Comparison of ENCODE assay signal across 24 cellular contexts in genomic region chr6:10995114-10995707, GRCh38. TPM values are rescaled to one million over a fixed set of nuclear protein-coding genes. Genes with fewer than 3 reads are reported as not detected.
A peak's percentile ranks its signal among the peaks of the same experiment; 100 is the strongest.
DNase-seq lines count a peak whose midpoint lies in the region; ATAC-seq and TF ChIP-seq lines count a peak whose summit lies in the region.
"Had no signal": no experiment of that assay in that cellular context is flagged by ENCODE, and none has a peak within 500 bp of the region (broad histone marks: within the 10 kb centered on the region; RNA-seq: fewer than 3 reads in every experiment).

No MANE protein-coding gene starts in this region.

- CTCF ChIA-PET in mammary epithelial cell (lab: Charles Lee; ENCODE audit: low non-redundant PET) (interaction anchor here (0.7 kb wide), 1 partner anchor 40 kb away, joined by 3 read pairs; no protein-coding TSS in a partner anchor), MCF 10A (lab: Yijun Ruan, JAX) (no interaction called here), WTC11 (lab: Charles Lee) (interaction anchor here (1.0 to 2.7 kb wide), 2 partner anchors 41 to 74 kb away, joined by 3 to 17 read pairs; no protein-coding TSS in a partner anchor)

- H3K36me3 Mint-ChIP-seq in MCF 10A (ENCODE audit: insufficient read depth, unreplicated experiment) (no peaks in the 10 kb centered on the region), WTC11 (no peaks in the 10 kb centered on the region), osteocyte (ENCODE audit: unreplicated experiment) (peaks cover 46% of the 10 kb centered on the region)

- H3K27ac ChIP-seq in mammary epithelial cell (ENCODE audit: insufficient read depth, low read depth, low read length) = no peak overlapping the region
- no peak overlapping the region for H3K27ac ChIP-seq in neuronal stem cell (replicated peaks; ENCODE audit: low read length)
- H3K27ac ChIP-seq: KMS-11, SJSA1 had no signal

- H3K4me2 ChIP-seq in mammary epithelial cell (ENCODE audit: insufficient read depth, low read depth, low read length) (no peak overlapping the region), neuronal stem cell (ENCODE audit: insufficient read depth, low read length, poor library complexity, severe bottlenecking) (no peak overlapping the region)
- H3K4me2 ChIP-seq: KMS-11 had no signal

- ATAC-seq in WTC11 (peak; percentile 61), HG03442 (IDR thresholded peaks at IDR 0.05; ENCODE audit: unreplicated experiment) (no peak)
- ATAC-seq: PC-3 had no signal

- H2AK5ac ChIP-seq in neuronal stem cell (ENCODE audit: low read depth, low read length) = no peak overlapping the region

- TF ChIP-seq CTCF in mammary epithelial cell (conservative IDR thresholded peaks at IDR 0.05 in 1 of 2, IDR thresholded peaks at IDR 0.05 in 1 of 2; ENCODE audit: extremely low read depth in 1 of 2, insufficient read depth in 1 of 2, low read depth in 1 of 2, low read length in 2 of 2) (no peak), MCF 10A (IDR thresholded peaks at IDR 0.05; ENCODE audit: unreplicated experiment) (no peak), WTC11 (IDR thresholded peaks at IDR 0.05) (no peak), osteocyte (IDR thresholded peaks at IDR 0.05) (no peak)

- no peak overlapping the region for H3K23ac ChIP-seq in neuronal stem cell (ENCODE audit: low read depth, low read length, poor library complexity)

- no peak overlapping the region for H4K8ac ChIP-seq in neuronal stem cell (ENCODE audit: low read depth, low read length)

- H3K27me3 Mint-ChIP-seq in MCF 10A (ENCODE audit: insufficient read depth, unreplicated experiment) = no peaks in the 10 kb centered on the region
- H3K27me3 Mint-ChIP-seq in WTC11 (ENCODE audit: low read depth) = no peaks in the 10 kb centered on the region
- no peaks in the 10 kb centered on the region for H3K27me3 Mint-ChIP-seq in osteocyte (ENCODE audit: unreplicated experiment)

- intact Hi-C loops in mammary epithelial cell (cut with micrococcal nuclease) (no loop called here), MCF 10A (cut with micrococcal nuclease) (no loop called here)

- in situ Hi-C loops in mammary epithelial cell (cut with MboI; ENCODE audit: low sequenced_read_pairs in 2 of 2) = no loop called here

- dilution Hi-C loops in mammary epithelial cell (cut with HindIII; ENCODE audit: low sequenced_read_pairs) = no loop called here

- H3K4me3 Mint-ChIP-seq in MCF 10A (ENCODE audit: unreplicated experiment) (no peak overlapping the region), WTC11 (no peak overlapping the region), osteocyte (ENCODE audit: unreplicated experiment) (no peak overlapping the region)

- H3K9me3 Mint-ChIP-seq in MCF 10A (ENCODE audit: unreplicated experiment) (no peaks in the 10 kb centered on the region), WTC11 (no peaks in the 10 kb centered on the region), osteocyte (ENCODE audit: unreplicated experiment) (no peaks in the 10 kb centered on the region)

- no peak overlapping the region for H2BK120ac ChIP-seq in neuronal stem cell (ENCODE audit: low read depth, low read length)

- peaks cover 6% of the 10 kb centered on the region for H3K4me1 Mint-ChIP-seq in MCF 10A (ENCODE audit: insufficient read depth, unreplicated experiment)
- peaks cover 30% of the 10 kb centered on the region for H3K4me1 Mint-ChIP-seq in WTC11
- H3K4me1 Mint-ChIP-seq in osteocyte (ENCODE audit: unreplicated experiment) = peaks cover 20% of the 10 kb centered on the region

- no peaks in the 10 kb centered on the region for H4K20me1 ChIP-seq in mammary epithelial cell (ENCODE audit: insufficient read depth, low read length)

- peak overlapping the region; percentile 2 for H2AFZ ChIP-seq in mammary epithelial cell (ENCODE audit: low read depth, low read length)
- no peak overlapping the region for H2AFZ ChIP-seq in neuronal stem cell (ENCODE audit: low read length)

- H3K27me3 ChIP-seq in mammary epithelial cell (ENCODE audit: insufficient read depth, low read length) (peaks cover 3% of the 10 kb centered on the region), H7 (ENCODE audit: control insufficient read depth, insufficient read depth, low read length) (no peaks in the 10 kb centered on the region), neuronal stem cell (ENCODE audit: control insufficient read depth in 3 of 3, insufficient read depth in 3 of 3, low read depth in 1 of 3, low read length in 3 of 3) (no peaks in the 10 kb centered on the region)
- H3K27me3 ChIP-seq: SJSA1 had no signal

- no peak overlapping the region for H2BK12ac ChIP-seq in neuronal stem cell (ENCODE audit: low read length)

- H3K4me3 ChIP-seq in mammary epithelial cell (replicated peaks in 1 of 3; ENCODE audit: insufficient read depth in 1 of 3, low read depth in 2 of 3, low read length in 3 of 3) = no peak overlapping the region
- no peak overlapping the region for H3K4me3 ChIP-seq in H7 (ENCODE audit: insufficient read depth, low read depth, low read length)
- H3K4me3 ChIP-seq in neuronal stem cell (ENCODE audit: low read length in 2 of 2) = peak overlapping the region in 1 of 2 donors; percentile 7
- H3K4me3 ChIP-seq: SJSA1 had no signal

- no TSS peak for BruUV-seq in mammary epithelial cell (replicated peaks; lab: Mats Ljungman, UMichigan)
- BruUV-seq in MCF 10A (replicated peaks; lab: Mats Ljungman, UMichigan) = no TSS peak

- H3K36me3 ChIP-seq in mammary epithelial cell (ENCODE audit: insufficient read depth, low read length) (no peaks in the 10 kb centered on the region), H7 (replicated peaks; ENCODE audit: control insufficient read depth, insufficient read depth, low read length) (no peaks in the 10 kb centered on the region), neuronal stem cell (replicated peaks in 1 of 2; ENCODE audit: control insufficient read depth in 2 of 2, insufficient read depth in 2 of 2, low read length in 2 of 2) (peaks cover 0 to 44% of the 10 kb centered on the region in 2 donors)
- H3K36me3 ChIP-seq: SJSA1 had no signal

- H3K4me1 ChIP-seq in mammary epithelial cell (ENCODE audit: insufficient read depth, low read length) (no peaks in the 10 kb centered on the region), neuronal stem cell (ENCODE audit: control insufficient read depth in 2 of 2, insufficient read depth in 1 of 2, low read depth in 1 of 2, low read length in 2 of 2) (peaks cover 0 to 8% of the 10 kb centered on the region in 2 donors)

- no peak overlapping the region for H3K4ac ChIP-seq in neuronal stem cell (ENCODE audit: low read length)

- H3K14ac ChIP-seq in neuronal stem cell (ENCODE audit: low read length) = no peak overlapping the region

- POLR2A ChIA-PET in MCF 10A (lab: Yijun Ruan, JAX) (no interaction called here), WTC11 (lab: Charles Lee) (no interaction called here)

- H3K9me3 ChIP-seq in mammary epithelial cell (replicated peaks; ENCODE audit: insufficient read depth, low read length) = no peaks in the 10 kb centered on the region
- H3K9me3 ChIP-seq in neuronal stem cell (replicated peaks in 1 of 2; ENCODE audit: control insufficient read depth in 2 of 2, insufficient read depth in 1 of 2, low read depth in 1 of 2, low read length in 2 of 2) = no peaks in the 10 kb centered on the region
- H3K9me3 ChIP-seq: SJSA1 had no signal

- H3K79me1 ChIP-seq in neuronal stem cell (ENCODE audit: low read depth, low read length) = no peaks in the 10 kb centered on the region

- H3K9ac ChIP-seq in mammary epithelial cell (ENCODE audit: insufficient read depth, low read length) (no peak overlapping the region), neuronal stem cell (ENCODE audit: low read depth, low read length, poor library complexity) (no peak overlapping the region)
- H3K9ac ChIP-seq: KMS-11 had no signal

- no peak overlapping the region for H2BK15ac ChIP-seq in neuronal stem cell (ENCODE audit: low read length)

- H3K27ac Mint-ChIP-seq in MCF 10A (ENCODE audit: low read depth, unreplicated experiment) (no peak overlapping the region), WTC11 (peak overlapping the region; percentile 55), osteocyte (ENCODE audit: unreplicated experiment) (no peak overlapping the region)

- no peaks in the 10 kb centered on the region for H3K79me2 ChIP-seq in mammary epithelial cell (ENCODE audit: insufficient read depth, low read length)

- 50% methylated on average over 4 of the region's 4 CpGs for WGBS in mammary epithelial cell (ENCODE audit: low coverage, missing lambda C conversion rate)
- no CpG with 5 or more reads among the region's 4 CpGs for WGBS in neuronal stem cell (ENCODE audit: extremely low coverage in 2 of 2, insufficient read length in 2 of 2, insufficient replicate concordance in 1 of 2), 2 donors

- H4K91ac ChIP-seq in neuronal stem cell (ENCODE audit: low read depth, low read length, poor library complexity) = no peak overlapping the region

- peak overlapping the region; percentile 62 for H3K18ac ChIP-seq in neuronal stem cell (ENCODE audit: low read length)

- DNase-seq in mammary epithelial cell (no peak), MCF 10A (ENCODE audit: unreplicated experiment) (no peak), H7 (peak; percentile 31), WTC11 (ENCODE audit: low spot score) (no peak), neuronal stem cell (ENCODE audit: low spot score) (no peak), osteocyte (ENCODE audit: extremely low spot score, unreplicated experiment) (no peak), NCI-H2029 treated with DMSO at 0.1 percent for 48 hours (lab: John Stamatoyannopoulos, UW) (no peak)
- DNase-seq: 8988T; Calu3; DMS79 treated with DMSO at 0.1 percent for 48 hours; GF-D8; IMR-90; NCI-H1048; NCI-H1417 treated with DMSO at 0.1 percent for 48 hours; NCI-H187 treated with DMSO at 0.1 percent for 48 hours; NCI-H2107; NCI-H446; NCI-H524 treated with DMSO at 0.1 percent for 48 hours; NCI-H82; NK-92 treated with Interleukin-12 subunit alpha and Interleukin-12 subunit beta, amount 100 ng/mL, for 24 hours; PC-3 had no signal

- no peak overlapping the region for H2BK5ac ChIP-seq in neuronal stem cell (ENCODE audit: low read length)

TF ChIP-seq in WTC11, 78 proteins besides CTCF, POLR2A, EP300 and RAD21:
- TF ChIP-seq MAX (CRISPR knock-in tag; IDR thresholded peaks at IDR 0.05) (no peak), ZNF423 (CRISPR knock-in tag; IDR thresholded peaks at IDR 0.05) (peak; percentile 59)

RNA-seq across cellular contexts. Expression of gene ELOVL2, which starts 48.9 kb away (rescaled TPM):
- total RNA-seq in mammary epithelial cell = not detected
- not detected for polyA plus RNA-seq in mammary epithelial cell
- polyA minus RNA-seq in mammary epithelial cell = not detected
- not detected in 2 replicates for total RNA-seq in MCF 10A (2022)
- 1.0 and 2.6 TPM in 2 replicates for total RNA-seq in H7 (2014; rRNA removed; shearing (Covaris generic))
- total RNA-seq in WTC11 (2021) = 1.0 to 2.0 TPM (median 1.1 TPM) in 3 replicates
- 14.1 TPM for polyA plus RNA-seq in neuronal stem cell (2013, experiment 1 of 2)
- polyA plus RNA-seq in neuronal stem cell (2013, experiment 2 of 2) = 14.4 TPM
- total RNA-seq in osteocyte = 55.1 and 57.0 TPM in 2 replicates

Comparison
In these comparisons a context has a peak if more than half of its experiments do, and no peak if none do; other contexts are left out.
1. RNA of gene ELOVL2, which starts 48.9 kb away (total RNA-seq): 55.1 to 57.0 TPM in osteocyte; 1.0 to 2.6 TPM in H7, 1.0 to 2.0 TPM in WTC11, not detected in mammary epithelial cell and not detected in MCF 10A; every median in the first group is over 10 times any median in the second.